10 cellular contexts compared by ENCODE assay signal in genomic region chr1:220219865-220220698, GRCh38. TPM values are rescaled to one million over a fixed set of nuclear protein-coding genes. Genes with fewer than 3 reads are reported as not detected.
DNase-seq lines count a peak whose midpoint lies in the region; ATAC-seq, FAIRE-seq and TF ChIP-seq lines count a peak whose summit lies in the region.
"Had no signal": no experiment of that assay in that cellular context is flagged by ENCODE, and none has a peak within 500 bp of the region (broad histone marks: within the 10 kb centered on the region; RNA-seq: fewer than 3 reads in every experiment).

No MANE protein-coding gene starts in this region.

- FAIRE-seq in A549 (lab: Jason Lieb, UNC) = no peak

- no peak for TF ChIP-seq EP300 in A549 (IDR thresholded peaks at IDR 0.05)

- H3K4me2 ChIP-seq in A549 = no peak overlapping the region

- no peak for ATAC-seq in A549
- peak; percentile 55 for ATAC-seq in GM18873 (IDR thresholded peaks at IDR 0.05; ENCODE audit: low FRiP score, unreplicated experiment)
- peak; percentile 67 for ATAC-seq in HG02588 (IDR thresholded peaks at IDR 0.05; ENCODE audit: unreplicated experiment)
- ATAC-seq in HG03565 (IDR thresholded peaks at IDR 0.05; ENCODE audit: unreplicated experiment) = peak; percentile 50
- ATAC-seq in activated CD4-positive, alpha-beta T cell treated with anti-CD3 and anti-CD28 coated beads for 36 hours = no peak

- TF ChIP-seq POLR2A in A549 (IDR thresholded peaks at IDR 0.05; ENCODE audit: low read length) = no peak

- no peak overlapping the region for H3K27ac ChIP-seq in A549

- H3K4me3 Mint-ChIP-seq in activated CD4-positive, alpha-beta T cell treated with anti-CD3 and anti-CD28 coated beads for 36 hours = no peak overlapping the region

- H3K4me1 ChIP-seq in A549 = no peaks in the 10 kb centered on the region

- H3K36me3 Mint-ChIP-seq in activated CD4-positive, alpha-beta T cell treated with anti-CD3 and anti-CD28 coated beads for 36 hours (ENCODE audit: low read depth) = peaks cover 7% of the 10 kb centered on the region

- no peak for TF ChIP-seq CTCF in A549 (IDR thresholded peaks at IDR 0.05)

- H3K9me3 ChIP-seq in A549 = no peaks in the 10 kb centered on the region

- DNase-seq in A549 (ENCODE audit: low read depth in 1 of 2, low spot score in 1 of 2) (no peak), ecto neural progenitor cell (ENCODE audit: low spot score) (no peak)
- no peak for DNase-seq in stimulated activated CD4-positive, alpha-beta T cell treated with anti-CD3 and anti-CD28 coated beads, Interleukin-15, amount 100 ng/mL, for 24 hours
- no peak for DNase-seq in activated CD4-positive, alpha-beta T cell treated with anti-CD3 and anti-CD28 coated beads for 36 hours
- no peak for DNase-seq in effector CD4-positive, alpha-beta T cell
- DNase-seq: anterior cingulate cortex, T-helper 9 cell had no signal

- H3K4me3 ChIP-seq in A549 = no peak overlapping the region

- peaks cover 47% of the 10 kb centered on the region for H3K4me1 Mint-ChIP-seq in activated CD4-positive, alpha-beta T cell treated with anti-CD3 and anti-CD28 coated beads for 36 hours

- no peak overlapping the region for H3K27ac Mint-ChIP-seq in activated CD4-positive, alpha-beta T cell treated with anti-CD3 and anti-CD28 coated beads for 36 hours

- POLR2A ChIA-PET in A549 (lab: Yijun Ruan, JAX) = no interaction called here
- POLR2A ChIA-PET in activated CD4-positive, alpha-beta T cell treated with anti-CD3 and anti-CD28 coated beads for 36 hours (lab: Charles Lee) = interaction anchor here (0.6 kb wide), 1 partner anchor 34 kb away, joined by 3 read pairs; no protein-coding TSS in a partner anchor

- CTCF ChIA-PET in A549 (lab: Yijun Ruan, JAX) = interaction anchor here (0.7 to 1.6 kb wide), 5 partner anchors 10 to 557 kb away, joined by 3 to 5 read pairs (median 4); no protein-coding TSS in a partner anchor
- CTCF ChIA-PET in activated CD4-positive, alpha-beta T cell treated with anti-CD3 and anti-CD28 coated beads for 36 hours (lab: Charles Lee) = interaction anchor here (0.6 to 1.9 kb wide), 7 partner anchors 8 to 527 kb away, joined by 3 to 5 read pairs (median 3); no protein-coding TSS in a partner anchor

- no peak for TF ChIP-seq RAD21 in A549 (conservative IDR thresholded peaks at IDR 0.05 in 1 of 2, IDR thresholded peaks at IDR 0.05 in 1 of 2)

- no peaks in the 10 kb centered on the region for H3K9me3 Mint-ChIP-seq in activated CD4-positive, alpha-beta T cell treated with anti-CD3 and anti-CD28 coated beads for 36 hours (ENCODE audit: low read depth)

- 94% methylated on average over 15 of the region's 15 CpGs for WGBS in A549 (ENCODE audit: missing lambda C conversion rate)

- intact Hi-C loops in activated CD4-positive, alpha-beta T cell treated with anti-CD3 and anti-CD28 coated beads for 36 hours (cut with DNase I, micrococcal nuclease) = loop anchor here (5.0 kb wide), 2 partner anchors 52 to 512 kb away; partner anchors contain the start of gene RAB3GAP2 (in 1 of the 2)

- no peaks in the 10 kb centered on the region for H3K27me3 Mint-ChIP-seq in activated CD4-positive, alpha-beta T cell treated with anti-CD3 and anti-CD28 coated beads for 36 hours

TF ChIP-seq in A549, 52 proteins besides CTCF, POLR2A, EP300 and RAD21:
- TF ChIP-seq FOSL2 (IDR thresholded peaks at IDR 0.05) (no peak), FOSL2 (CRISPR knock-in tag; IDR thresholded peaks at IDR 0.05) (no peak), MAFK (IDR thresholded peaks at IDR 0.05; ENCODE audit: partially characterized antibody) (peak; percentile 54), ZSCAN20 (CRISPR knock-in tag; IDR thresholded peaks at IDR 0.05) (no peak)
TF ChIP-seq in A549: peak in this region for 1.

RNA-seq across cellular contexts. Expression of gene RAB3GAP2, which starts 52.2 kb away (rescaled TPM):
- 42.8 and 43.1 TPM in 2 replicates for polyA plus RNA-seq in A549 (2011; rRNA removed)
- polyA plus RNA-seq in A549 (2012; cell fraction: cytosol; rRNA removed) = 5.3 and 6.2 TPM in 2 replicates
- 7.8 and 13.0 TPM in 2 replicates for polyA plus RNA-seq in A549 (2012; cell fraction: nucleus; rRNA removed)
- 13.7 to 14.3 TPM (median 14.1 TPM) in 3 replicates for polyA plus RNA-seq in A549 (2017; fragmentation: RNase III; extraction: RNeasy Plus Mini Kit Qiagen cat#74134 plus additional on column Dnase treatment)
- polyA minus RNA-seq in A549 (2011; rRNA and poly(A)+ RNA removed) = 57.9 and 74.2 TPM in 2 replicates
- total RNA-seq in activated CD4-positive, alpha-beta T cell treated with anti-CD3 and anti-CD28 coated beads for 36 hours = 10 to 100 TPM; 50.6 to 67.3 TPM

Comparison
In these comparisons a context has a peak if more than half of its experiments do, and no peak if none do; other contexts are left out.
1. ATAC-seq: peak in GM18873 (single experiment), HG02588 (single experiment) and HG03565 (single experiment); none in A549 (0 of 2) and activated CD4-positive, alpha-beta T cell treated with anti-CD3 and anti-CD28 coated beads for 36 hours (single experiment).